1 cellular context compared by ENCODE assay signal in genomic region chr2:237450108-237450507, GRCh38.
TF ChIP-seq lines count a peak whose summit lies in the region.

No MANE protein-coding gene starts in this region.

TF ChIP-seq in HepG2, 621 proteins besides CTCF, POLR2A, EP300 and RAD21:
- TF ChIP-seq, protein P1, sequence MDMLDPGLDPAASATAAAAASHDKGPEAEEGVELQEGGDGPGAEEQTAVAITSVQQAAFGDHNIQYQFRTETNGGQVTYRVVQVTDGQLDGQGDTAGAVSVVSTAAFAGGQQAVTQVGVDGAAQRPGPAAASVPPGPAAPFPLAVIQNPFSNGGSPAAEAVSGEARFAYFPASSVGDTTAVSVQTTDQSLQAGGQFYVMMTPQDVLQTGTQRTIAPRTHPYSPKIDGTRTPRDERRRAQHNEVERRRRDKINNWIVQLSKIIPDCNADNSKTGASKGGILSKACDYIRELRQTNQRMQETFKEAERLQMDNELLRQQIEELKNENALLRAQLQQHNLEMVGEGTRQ (IDR thresholded peaks at IDR 0.05; ENCODE audit: low read depth, low read length) = peak; percentile 55; the same call in 1 of the 2 replicates
- TF ChIP-seq, protein P1 (CRISPR knock-in tag; IDR thresholded peaks at IDR 0.05; ENCODE audit: borderline replicate concordance) = no peak
- no peak for TF ChIP-seq ETV6 (CRISPR knock-in tag; conservative IDR thresholded peaks at IDR 0.05)
- 0 out of 3 replicates have a peak, but pooled peaks have one; percentile 30 for TF ChIP-seq MXI1 (IDR thresholded peaks at IDR 0.05; ENCODE audit: borderline replicate concordance, low read depth, low read length)
- TF ChIP-seq ZNF75D (CRISPR knock-in tag; IDR thresholded peaks at IDR 0.05; ENCODE audit: borderline replicate concordance) = no peak
- TF ChIP-seq ZNF550 (CRISPR knock-in tag; IDR thresholded peaks at IDR 0.05; ENCODE audit: borderline replicate concordance) = no peak
- no peak for TF ChIP-seq ZBTB14 (CRISPR knock-in tag; IDR thresholded peaks at IDR 0.05)
- no peak for TF ChIP-seq HCFC1 (IDR thresholded peaks at IDR 0.05; ENCODE audit: low read depth, low read length)
- peak; percentile 51; the same call in 1 of the 2 replicates for TF ChIP-seq RAD51 (IDR thresholded peaks at IDR 0.05; ENCODE audit: borderline replicate concordance)
- TF ChIP-seq SIN3A (IDR thresholded peaks at IDR 0.05; ENCODE audit: borderline replicate concordance, low read depth, low read length) = no peak
- TF ChIP-seq, protein P2, sequence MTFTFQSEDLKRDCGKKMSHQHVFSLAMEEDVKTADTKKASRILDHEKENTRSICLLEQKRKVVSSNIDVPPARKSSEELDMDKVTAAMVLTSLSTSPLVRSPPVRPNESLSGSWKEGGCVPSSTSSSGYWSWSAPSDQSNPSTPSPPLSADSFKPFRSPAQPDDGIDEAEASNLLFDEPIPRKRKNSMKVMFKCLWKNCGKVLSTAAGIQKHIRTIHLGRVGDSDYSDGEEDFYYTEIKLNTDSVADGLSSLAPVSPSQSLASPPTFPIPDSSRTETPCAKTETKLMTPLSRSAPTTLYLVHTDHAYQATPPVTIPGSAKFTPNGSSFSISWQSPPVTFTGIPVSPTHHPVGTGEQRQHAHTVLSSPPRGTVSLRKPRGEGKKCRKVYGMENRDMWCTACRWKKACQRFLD (CRISPR knock-in tag; IDR thresholded peaks at IDR 0.05; ENCODE audit: borderline replicate concordance) = no peak
- TF ChIP-seq ZNF230 (CRISPR knock-in tag; IDR thresholded peaks at IDR 0.05) = no peak
- TF ChIP-seq, protein P3, sequence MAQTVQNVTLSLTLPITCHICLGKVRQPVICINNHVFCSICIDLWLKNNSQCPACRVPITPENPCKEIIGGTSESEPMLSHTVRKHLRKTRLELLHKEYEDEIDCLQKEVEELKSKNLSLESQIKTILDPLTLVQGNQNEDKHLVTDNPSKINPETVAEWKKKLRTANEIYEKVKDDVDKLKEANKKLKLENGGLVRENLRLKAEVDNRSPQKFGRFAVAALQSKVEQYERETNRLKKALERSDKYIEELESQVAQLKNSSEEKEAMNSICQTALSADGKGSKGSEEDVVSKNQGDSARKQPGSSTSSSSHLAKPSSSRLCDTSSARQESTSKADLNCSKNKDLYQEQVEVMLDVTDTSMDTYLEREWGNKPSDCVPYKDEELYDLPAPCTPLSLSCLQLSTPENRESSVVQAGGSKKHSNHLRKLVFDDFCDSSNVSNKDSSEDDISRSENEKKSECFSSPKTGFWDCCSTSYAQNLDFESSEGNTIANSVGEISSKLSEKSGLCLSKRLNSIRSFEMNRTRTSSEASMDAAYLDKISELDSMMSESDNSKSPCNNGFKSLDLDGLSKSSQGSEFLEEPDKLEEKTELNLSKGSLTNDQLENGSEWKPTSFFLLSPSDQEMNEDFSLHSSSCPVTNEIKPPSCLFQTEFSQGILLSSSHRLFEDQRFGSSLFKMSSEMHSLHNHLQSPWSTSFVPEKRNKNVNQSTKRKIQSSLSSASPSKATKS (CRISPR knock-in tag; IDR thresholded peaks at IDR 0.05) = no peak
- TF ChIP-seq ZBTB42 (CRISPR knock-in tag; IDR thresholded peaks at IDR 0.05) = no peak
- no peak for TF ChIP-seq FOXC1 (CRISPR knock-in tag; IDR thresholded peaks at IDR 0.05; ENCODE audit: borderline replicate concordance)
- no peak for TF ChIP-seq ZNF33B (CRISPR knock-in tag; IDR thresholded peaks at IDR 0.05)
- TF ChIP-seq, protein P4, sequence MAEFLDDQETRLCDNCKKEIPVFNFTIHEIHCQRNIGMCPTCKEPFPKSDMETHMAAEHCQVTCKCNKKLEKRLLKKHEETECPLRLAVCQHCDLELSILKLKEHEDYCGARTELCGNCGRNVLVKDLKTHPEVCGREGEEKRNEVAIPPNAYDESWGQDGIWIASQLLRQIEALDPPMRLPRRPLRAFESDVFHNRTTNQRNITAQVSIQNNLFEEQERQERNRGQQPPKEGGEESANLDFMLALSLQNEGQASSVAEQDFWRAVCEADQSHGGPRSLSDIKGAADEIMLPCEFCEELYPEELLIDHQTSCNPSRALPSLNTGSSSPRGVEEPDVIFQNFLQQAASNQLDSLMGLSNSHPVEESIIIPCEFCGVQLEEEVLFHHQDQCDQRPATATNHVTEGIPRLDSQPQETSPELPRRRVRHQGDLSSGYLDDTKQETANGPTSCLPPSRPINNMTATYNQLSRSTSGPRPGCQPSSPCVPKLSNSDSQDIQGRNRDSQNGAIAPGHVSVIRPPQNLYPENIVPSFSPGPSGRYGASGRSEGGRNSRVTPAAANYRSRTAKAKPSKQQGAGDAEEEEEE (CRISPR knock-in tag; IDR thresholded peaks at IDR 0.05; ENCODE audit: borderline replicate concordance) = no peak
